Comparison of ENCODE assay signal across 8 cellular contexts in genomic region chr12:55955800-55956508, GRCh38. TPM values are rescaled to one million over a fixed set of nuclear protein-coding genes. Genes with fewer than 3 reads are reported as not detected.
A peak's percentile ranks its signal among the peaks of the same experiment; 100 is the strongest.
DNase-seq lines count a peak whose midpoint lies in the region; ATAC-seq and TF ChIP-seq lines count a peak whose summit lies in the region.

No MANE protein-coding gene starts in this region.

- H3K36me3 Mint-ChIP-seq in T-cell (peaks cover 31% of the 10 kb centered on the region), nephron progenitor cell (ENCODE audit: low read depth) (peaks cover 5% of the 10 kb centered on the region)

- H3K27ac Mint-ChIP-seq in T-cell: peak overlapping the region; percentile 81 to 88
- no peak overlapping the region for H3K27ac Mint-ChIP-seq in nephron progenitor cell

- TF ChIP-seq CTCF in cardiac fibroblast (IDR thresholded peaks at IDR 0.05; ENCODE audit: low read depth, low read length) (peak; percentile 52), nephron progenitor cell (IDR thresholded peaks at IDR 0.05) (no peak)

- H3K4me3 ChIP-seq in cardiac fibroblast (replicated peaks in 1 of 2; ENCODE audit: low read depth in 2 of 2, low read length in 2 of 2): no peak overlapping the region

- POLR2A ChIA-PET in T-cell (lab: Charles Lee): no interaction called here

- ATAC-seq in T-cell (replicated peaks in 1 of 4) (peak; percentile 68 to 84 (median 72)), HG02870 (IDR thresholded peaks at IDR 0.05; ENCODE audit: unreplicated experiment) (no peak), HG03378 (IDR thresholded peaks at IDR 0.05; ENCODE audit: unreplicated experiment) (no peak)

- DNase-seq in activated T-cell treated with anti-CD3 and anti-CD28 coated beads for 1 hour (ENCODE audit: low read depth): peak; percentile 47
- no peak for DNase-seq in activated T-cell treated with anti-CD3 and anti-CD28 coated beads for 4 hours
- DNase-seq in T-cell: peak in 11 of 34 experiments; percentile 14 to 61 (median 30)
- peak; percentile 34 to 71 for DNase-seq in cardiac fibroblast (ENCODE audit: low read depth in 2 of 2)
- peak; percentile 83 for DNase-seq in renal cortical epithelial cell (ENCODE audit: low read depth)
- no peak for DNase-seq in nephron progenitor cell

- H3K9me3 Mint-ChIP-seq in T-cell: no peaks in the 10 kb centered on the region
- no peaks in the 10 kb centered on the region for H3K9me3 Mint-ChIP-seq in nephron progenitor cell

- H3K4me1 Mint-ChIP-seq in T-cell: peaks cover 27 to 32% (median 31%) of the 10 kb centered on the region in 3 donors
- peaks cover 8% of the 10 kb centered on the region for H3K4me1 Mint-ChIP-seq in nephron progenitor cell

- H3K4me3 Mint-ChIP-seq in T-cell (no peak overlapping the region), nephron progenitor cell (no peak overlapping the region)

- H3K27me3 Mint-ChIP-seq in T-cell: no peaks in the 10 kb centered on the region
- H3K27me3 Mint-ChIP-seq in nephron progenitor cell (ENCODE audit: low read depth, poor library complexity): peaks cover 10% of the 10 kb centered on the region

- CTCF ChIA-PET in T-cell (lab: Charles Lee): interaction anchor here in 1 of 2 donors (0.7 kb wide), 1 partner anchor 404 kb away, joined by 3 read pairs; the partner anchor contains the start of gene STAT2

RNA-seq across cellular contexts. Expression of gene PMEL, which starts 9.9 kb away (rescaled TPM):
- total RNA-seq in T-cell (under 1 TPM in 1 of 5 donors, not detected in 4; 0.20 TPM), renal cortical epithelial cell (1.6 and 1.9 TPM in 2 replicates)

RNA-seq across cellular contexts. Expression of gene CDK2, which starts 10.7 kb away (rescaled TPM):
- total RNA-seq in T-cell (10 to 100 TPM; 17.8 to 32.3 (median 23.3) TPM), renal cortical epithelial cell (12.9 and 29.0 TPM in 2 replicates)

RNA-seq across cellular contexts. Expression of gene RAB5B, which starts 17.9 kb away (rescaled TPM):
- total RNA-seq in T-cell (10 to 100 TPM; 58.6 to 99.8 (median 85.7) TPM), renal cortical epithelial cell (92.9 and 119 TPM in 2 replicates)

RNA-seq across cellular contexts. Expression of gene DGKA, which starts 25.0 kb away (rescaled TPM):
- total RNA-seq in T-cell (1,000 to 10,000 TPM in 4 of 5 donors, 100 to 1,000 TPM in 1; 896 to 1,314 (median 1,231) TPM), renal cortical epithelial cell (92.2 and 105 TPM in 2 replicates)

RNA-seq across cellular contexts. Expression of gene PYM1, which starts 28.3 kb away (rescaled TPM):
- total RNA-seq in T-cell (10 to 100 TPM; 21.7 to 40.9 (median 30.7) TPM), renal cortical epithelial cell (30.0 and 38.7 TPM in 2 replicates)

Comparison
In these comparisons a context has a peak if more than half of its experiments do, and no peak if none do; other contexts are left out.
1. DNase-seq: peak in activated T-cell treated with anti-CD3 and anti-CD28 coated beads for 1 hour (single experiment), cardiac fibroblast (2 of 2) and renal cortical epithelial cell (single experiment); none in activated T-cell treated with anti-CD3 and anti-CD28 coated beads for 4 hours (single experiment) and nephron progenitor cell (single experiment).
2. ATAC-seq: peak in T-cell (4 of 4); none in HG02870 (single experiment) and HG03378 (single experiment).